In genomic region chr19:6739884-6740588, GRCh38 we compare ENCODE assay signal across 6 cellular contexts. TPM values are rescaled to one million over a fixed set of nuclear protein-coding genes. Genes with fewer than 3 reads are reported as not detected.
DNase-seq lines count a peak whose midpoint lies in the region; ATAC-seq and TF ChIP-seq lines count a peak whose summit lies in the region.

No MANE protein-coding gene starts in this region.

- DNase-seq in H9 (peak; percentile 62), kidney epithelial cell (ENCODE audit: low read depth) (no peak), SKM-1 treated with dmso at 0.1 percent for 144 hours (lab: John Stamatoyannopoulos, UW; ENCODE audit: unreplicated experiment) (no peak)
- peak; percentile 37 to 52 for DNase-seq in activated CD4-positive, alpha-beta T cell treated with anti-CD3 and anti-CD28 coated beads, Interleukin-2, amount 50 U/mL, for 48 hours

- no peak overlapping the region for H4K91ac ChIP-seq in H9 (ENCODE audit: insufficient read length, low read depth, low read length)

- H4K8ac ChIP-seq in H9 (replicated peaks; ENCODE audit: insufficient read length, low read depth, low read length): no peak overlapping the region

- no peak overlapping the region for H2AFZ ChIP-seq in H9 (ENCODE audit: low read length)

- H3K4me3 ChIP-seq in kidney epithelial cell (ENCODE audit: low read depth, low read length): peak overlapping the region; percentile 90

- H3K79me1 ChIP-seq in H9 (ENCODE audit: insufficient read depth, low read depth, low read length, poor library complexity, severe bottlenecking): no peaks in the 10 kb centered on the region

- no peak overlapping the region for H2BK20ac ChIP-seq in H9 (ENCODE audit: low read depth, low read length, poor library complexity, severe bottlenecking)

- no peak overlapping the region for H2BK12ac ChIP-seq in H9 (ENCODE audit: insufficient read length, low read depth, low read length)

- H3K36me3 Mint-ChIP-seq in H9 (ENCODE audit: insufficient read depth in 1 of 3, low read depth in 3 of 3): peaks cover 22 to 28% (median 27%) of the 10 kb centered on the region in 3 experiments

- no peak overlapping the region for H2BK120ac ChIP-seq in H9 (ENCODE audit: low read depth, low read length, poor library complexity, severe bottlenecking)

- H3T11ph ChIP-seq in H9 (ENCODE audit: low read length): no peak overlapping the region

- no peaks in the 10 kb centered on the region for H3K9me3 Mint-ChIP-seq in H9

- peaks cover 56 to 69% of the 10 kb centered on the region in 2 experiments for H3K4me1 Mint-ChIP-seq in H9

- H3K4me2 ChIP-seq in H9 (ENCODE audit: insufficient read depth, insufficient read length, low read length): peak overlapping the region; percentile 42

- no peak overlapping the region for H3K56ac ChIP-seq in H9 (ENCODE audit: insufficient read length, low read depth, low read length)

- no peak overlapping the region for H2BK5ac ChIP-seq in H9 (ENCODE audit: insufficient read length, low read length)

- H3K27ac ChIP-seq in H9 (ENCODE audit: insufficient read length, low read depth, low read length): no peak overlapping the region

- H3K36me3 ChIP-seq in kidney epithelial cell (ENCODE audit: control insufficient read depth, insufficient read depth, low read length): peaks cover 4% of the 10 kb centered on the region

- peak overlapping the region; percentile 84 to 92 for H3K4me3 Mint-ChIP-seq in H9

- H3K9ac ChIP-seq in H9 (ENCODE audit: extremely low read depth, insufficient read length, low read length): peak overlapping the region; percentile 56

- no CpG with 5 or more reads among the region's 34 CpGs for WGBS in H9 (ENCODE audit: extremely low coverage, insufficient read length, low lambda C conversion rate)

- ATAC-seq in GM19455 (IDR thresholded peaks at IDR 0.05; ENCODE audit: unreplicated experiment) (no peak), HG03175 (IDR thresholded peaks at IDR 0.05; ENCODE audit: unreplicated experiment) (no peak)

- no peak overlapping the region for H2AK5ac ChIP-seq in H9 (ENCODE audit: insufficient read length, low read length)

- H3K9me3 ChIP-seq in H9 (ENCODE audit: control insufficient read depth, low read depth, low read length): no peaks in the 10 kb centered on the region

- no peaks in the 10 kb centered on the region for H4K20me1 ChIP-seq in H9 (ENCODE audit: control insufficient read depth, insufficient read depth, insufficient read length)

- peak overlapping the region; percentile 51 for H3K14ac ChIP-seq in H9 (ENCODE audit: insufficient read depth, low read length)

- H3K4me1 ChIP-seq in H9 (ENCODE audit: insufficient read depth, low read length): peaks cover 12% of the 10 kb centered on the region

- no peak overlapping the region for H3K4ac ChIP-seq in H9 (ENCODE audit: low read depth, low read length)

- H3K79me2 ChIP-seq in H9 (ENCODE audit: insufficient read depth, low read length): no peaks in the 10 kb centered on the region; the same call in 1 of the 2 replicates

- H3K27me3 ChIP-seq in H9 (ENCODE audit: insufficient read depth, low read length) (no peaks in the 10 kb centered on the region), kidney epithelial cell (ENCODE audit: control insufficient read depth, insufficient read depth, low read length) (no peaks in the 10 kb centered on the region)

- H4K5ac ChIP-seq in H9 (ENCODE audit: insufficient read length, low read depth, low read length): no peak overlapping the region

- H2BK15ac ChIP-seq in H9 (ENCODE audit: low read depth, low read length): no peak overlapping the region

- H3K23ac ChIP-seq in H9 (ENCODE audit: insufficient read length, low read depth, low read length): no peak overlapping the region

- H3K27ac Mint-ChIP-seq in H9: peak overlapping the region in 1 of 3 experiments; percentile 85; a peak in 2 of 7 replicates

- H3K23me2 ChIP-seq in H9 (ENCODE audit: insufficient read length, low read depth, low read length, poor library complexity, severe bottlenecking): peaks cover 25% of the 10 kb centered on the region

- no peak for TF ChIP-seq CTCF in H9 (conservative IDR thresholded peaks at IDR 0.05)
- no peak for TF ChIP-seq CTCF in kidney epithelial cell (IDR thresholded peaks at IDR 0.05; ENCODE audit: insufficient read depth, low read length, poor library complexity, severe bottlenecking)

- no peaks in the 10 kb centered on the region for H3K27me3 Mint-ChIP-seq in H9 (ENCODE audit: low read depth)

- peak overlapping the region; percentile 59 for H3K18ac ChIP-seq in H9 (ENCODE audit: insufficient read length, low read depth, low read length)

RNA-seq across cellular contexts. Expression of gene TRIP10, which starts 0.6 kb away (rescaled TPM):
- 54.1 and 56.4 TPM in 2 replicates for total RNA-seq in H9 (2021)
- total RNA-seq in kidney epithelial cell: 31.2 and 35.2 TPM in 2 replicates

RNA-seq across cellular contexts. Expression of gene GPR108, which starts 2.7 kb away (rescaled TPM):
- total RNA-seq in H9 (2021) (38.2 and 39.3 TPM in 2 replicates), kidney epithelial cell (59.9 and 66.6 TPM in 2 replicates)

RNA-seq across cellular contexts. Expression of gene C3, which starts 19.6 kb away (rescaled TPM):
- total RNA-seq in H9 (2021) (4.9 and 5.9 TPM in 2 replicates), kidney epithelial cell (58.5 and 61.8 TPM in 2 replicates)

RNA-seq across cellular contexts. Expression of gene SH2D3A, which starts 27.2 kb away (rescaled TPM):
- 17.9 and 22.0 TPM in 2 replicates for total RNA-seq in H9 (2021)
- total RNA-seq in kidney epithelial cell: 40.0 and 45.8 TPM in 2 replicates

RNA-seq across cellular contexts. Expression of gene VAV1, which starts 32.5 kb away (rescaled TPM):
- 0.61 and 0.90 TPM in 2 replicates for total RNA-seq in H9 (2021)
- 0.27 and 0.50 TPM in 2 replicates for total RNA-seq in kidney epithelial cell

Comparison
In these comparisons a context has a peak if more than half of its experiments do, and no peak if none do; other contexts are left out.
1. DNase-seq: peak in H9 (single experiment) and activated CD4-positive, alpha-beta T cell treated with anti-CD3 and anti-CD28 coated beads, Interleukin-2, amount 50 U/mL, for 48 hours (2 of 2); none in kidney epithelial cell (single experiment) and SKM-1 treated with dmso at 0.1 percent for 144 hours (single experiment).